Comparison of ENCODE assay signal across 9 cellular contexts in genomic region chr5:83474986-83475385, GRCh38. TPM values are rescaled to one million over a fixed set of nuclear protein-coding genes. Genes with fewer than 3 reads are reported as not detected.
DNase-seq lines count a peak whose midpoint lies in the region; ATAC-seq lines count a peak whose summit lies in the region.
"Had no signal": no experiment of that assay in that cellular context is flagged by ENCODE, and none has a peak within 500 bp of the region (broad histone marks: within the 10 kb centered on the region; RNA-seq: fewer than 3 reads in every experiment).

No MANE protein-coding gene starts in this region.

- peak; percentile 8 for DNase-seq in NCI-H82 (lab: John Stamatoyannopoulos, UW)
- DNase-seq in NCI-H82 treated with DMSO at 0.1 percent for 48 hours (lab: John Stamatoyannopoulos, UW; ENCODE audit: unreplicated experiment), result no peak
- DNase-seq in activated naive CD8-positive, alpha-beta T cell treated with anti-CD3 and anti-CD28 coated beads for 36 hours, result no peak
- DNase-seq in immature natural killer cell, result no peak
- no peak for DNase-seq in substantia nigra (lab: John Stamatoyannopoulos, UW)
- DNase-seq in SHP77 treated with DMSO at 0.1 percent for 48 hours (lab: John Stamatoyannopoulos, UW), result no peak
- no peak for DNase-seq in NCI-H446 treated with DMSO at 0.1 percent for 48 hours (lab: John Stamatoyannopoulos, UW)

- peak overlapping the region; percentile 8 for H3K27ac ChIP-seq in substantia nigra (ENCODE audit: low read depth, low read length, poor library complexity, severe bottlenecking)

- H3K4me1 Mint-ChIP-seq in activated naive CD8-positive, alpha-beta T cell treated with anti-CD3 and anti-CD28 coated beads for 36 hours, result peaks cover 33% of the 10 kb centered on the region
- peaks cover 18 to 40% of the 10 kb centered on the region in 2 donors for H3K4me1 Mint-ChIP-seq in immature natural killer cell

- H3K36me3 Mint-ChIP-seq in activated naive CD8-positive, alpha-beta T cell treated with anti-CD3 and anti-CD28 coated beads for 36 hours, result peaks cover 2% of the 10 kb centered on the region
- H3K36me3 Mint-ChIP-seq in immature natural killer cell, result no peaks in the 10 kb centered on the region

- ATAC-seq in GM21528 (IDR thresholded peaks at IDR 0.05; ENCODE audit: low FRiP score, unreplicated experiment), result no peak

- H3K27ac Mint-ChIP-seq in activated naive CD8-positive, alpha-beta T cell treated with anti-CD3 and anti-CD28 coated beads for 36 hours, result no peak overlapping the region
- no peak overlapping the region for H3K27ac Mint-ChIP-seq in immature natural killer cell
- H3K27ac Mint-ChIP-seq: stimulated activated naive B cell treated with anti-CD40 and anti-IgM and Interleukin-4, amounts not matched to agents 10 μg/mL and 1 μg/mL and 100 μg/mL, for 72 hours had no signal

- peaks cover 85% of the 10 kb centered on the region for H3K27me3 Mint-ChIP-seq in activated naive CD8-positive, alpha-beta T cell treated with anti-CD3 and anti-CD28 coated beads for 36 hours
- H3K27me3 Mint-ChIP-seq in immature natural killer cell (ENCODE audit: low read depth in 3 of 3), result peaks cover 19 to 50% (median 37%) of the 10 kb centered on the region in 3 donors

- H3K4me3 Mint-ChIP-seq in activated naive CD8-positive, alpha-beta T cell treated with anti-CD3 and anti-CD28 coated beads for 36 hours, result peak overlapping the region; percentile 44
- H3K4me3 Mint-ChIP-seq in immature natural killer cell, result peak overlapping the region in 3 of 5 donors; percentile 53 to 62 (median 57)

- H3K9me3 Mint-ChIP-seq in activated naive CD8-positive, alpha-beta T cell treated with anti-CD3 and anti-CD28 coated beads for 36 hours, result no peaks in the 10 kb centered on the region
- peaks cover 0 to 26% (median 2%) of the 10 kb centered on the region in 6 donors for H3K9me3 Mint-ChIP-seq in immature natural killer cell
- H3K9me3 Mint-ChIP-seq: stimulated activated naive B cell treated with anti-CD40 and anti-IgM and Interleukin-4, amounts not matched to agents 10 μg/mL and 1 μg/mL and 100 μg/mL, for 72 hours had no signal

RNA-seq across cellular contexts. Expression of gene VCAN, which starts 3.4 kb away (rescaled TPM):
- not detected for total RNA-seq in activated naive CD8-positive, alpha-beta T cell treated with anti-CD3 and anti-CD28 coated beads for 36 hours
- 1 to 10 TPM in 2 of 3 donors, under 1 TPM in 1; 0.86 to 5.4 (median 1.6) TPM for polyA plus RNA-seq in immature natural killer cell
